Comparison of ENCODE assay signal across 20 cellular contexts in the genomic region with DNA sequence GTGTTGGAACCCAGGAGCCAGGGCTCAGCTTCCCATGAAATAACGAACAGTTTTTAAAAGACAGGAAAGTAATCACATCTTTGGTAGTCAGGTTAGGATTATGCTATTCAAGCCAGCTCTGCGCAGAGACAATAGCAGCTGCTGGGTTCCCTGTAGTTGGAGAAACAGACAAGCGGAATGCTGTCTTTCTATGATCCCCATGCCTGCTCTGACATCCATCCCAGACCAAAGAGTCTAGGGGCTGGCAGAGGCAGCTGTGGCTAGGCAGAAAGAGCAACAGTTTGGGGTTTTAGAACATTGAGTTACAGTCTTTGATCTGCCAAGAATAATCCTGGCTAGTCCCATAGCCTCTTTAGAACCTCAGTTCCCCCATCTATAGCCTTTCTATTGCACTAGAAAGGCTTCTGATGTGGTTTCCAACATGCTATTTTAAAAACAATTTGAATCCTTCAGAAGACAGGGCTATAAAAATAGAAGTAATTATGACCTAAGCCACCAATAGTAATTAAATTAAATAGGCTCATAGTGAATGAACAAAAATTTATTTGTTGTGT.
DNase-seq lines count a peak whose midpoint lies in the region; ATAC-seq and TF ChIP-seq lines count a peak whose summit lies in the region.
"Had no signal": no experiment of that assay in that cellular context is flagged by ENCODE, and none has a peak within 500 bp of the region (broad histone marks: within the 10 kb centered on the region; RNA-seq: fewer than 3 reads in every experiment).

No MANE protein-coding gene starts in this region.

- no peaks in the 10 kb centered on the region for H3K9me2 ChIP-seq in PC-3 (replicated peaks; ENCODE audit: low read length)
- H3K9me2 ChIP-seq: SK-N-SH had no signal

- H3K36me3 ChIP-seq in PC-3 (ENCODE audit: low read depth, low read length), result no peaks in the 10 kb centered on the region
- no peaks in the 10 kb centered on the region for H3K36me3 ChIP-seq in endodermal cell (ENCODE audit: control insufficient read depth, insufficient read depth, low read length)

- H3K4me2 ChIP-seq in PC-3 (ENCODE audit: low read length), result no peak overlapping the region
- H3K4me2 ChIP-seq: SK-N-SH had no signal

- H4K20me1 ChIP-seq in PC-3 (ENCODE audit: low read length), result no peaks in the 10 kb centered on the region

- BruUV-seq in PC-3 (replicated peaks; lab: Mats Ljungman, UMichigan), result no TSS peak

- H3K9me3 ChIP-seq in PC-3 (ENCODE audit: low read length), result no peaks in the 10 kb centered on the region
- no peaks in the 10 kb centered on the region for H3K9me3 ChIP-seq in endodermal cell (ENCODE audit: control insufficient read depth, low read length)
- H3K9me3 ChIP-seq: Caco-2, SK-N-SH had no signal

- no peak overlapping the region for H2AFZ ChIP-seq in PC-3 (ENCODE audit: low read length)
- H2AFZ ChIP-seq: GM23248 had no signal

- no peaks in the 10 kb centered on the region for H3K79me2 ChIP-seq in PC-3 (ENCODE audit: low read length)

- H3K4me3 ChIP-seq in PC-3 (ENCODE audit: low read length) (no peak overlapping the region), endodermal cell (ENCODE audit: low read length) (no peak overlapping the region)
- H3K4me3 ChIP-seq: GM23248 had no signal

- H3F3A ChIP-seq in PC-3 (ENCODE audit: low read length, unreplicated experiment), result no peaks in the 10 kb centered on the region

- H3K9me3 Mint-ChIP-seq in endodermal cell, result no peaks in the 10 kb centered on the region
- H3K9me3 Mint-ChIP-seq: CD4-positive, CD25-positive, alpha-beta regulatory T cell had no signal

- peak; percentile 14 for DNase-seq in NCI-H146 (lab: John Stamatoyannopoulos, UW)
- DNase-seq in NCI-H146 treated with DMSO at 0.1 percent for 48 hours (lab: John Stamatoyannopoulos, UW; ENCODE audit: unreplicated experiment), result no peak
- peak; percentile 1 for DNase-seq in PC-3
- peak; percentile 21 for DNase-seq in left kidney (ENCODE audit: low read depth, low spot score)
- no peak for DNase-seq in endodermal cell
- DNase-seq in erythroblast (lab: John Stamatoyannopoulos, UW), result no peak
- no peak for DNase-seq in LoVo (ENCODE audit: low spot score)
- DNase-seq in AG08395 (ENCODE audit: low spot score), result no peak
- DNase-seq: Caco-2; CD4-positive, CD25-positive, alpha-beta regulatory T cell; DMS153; GM23248; HCEC 1CT; NCI-H1417 treated with DMSO at 0.1 percent for 48 hours; NCI-H2029 treated with DMSO at 0.1 percent for 48 hours; NK-92 treated with Interleukin-12 subunit alpha and Interleukin-12 subunit beta, amount 100 ng/mL, for 24 hours; SHP77; SK-N-SH; T-helper 1 cell had no signal

- CTCF ChIA-PET in PC-3 (lab: Charles Lee), result no interaction called here

- intact Hi-C loops in PC-3 (cut with micrococcal nuclease), result no loop called here

- H3K9ac ChIP-seq in PC-3 (ENCODE audit: low read length) (no peak overlapping the region), endodermal cell (ENCODE audit: extremely low read depth, low read length, poor library complexity, severe bottlenecking) (no peak overlapping the region)
- H3K9ac ChIP-seq: GM23248, SK-N-SH had no signal

- H3K4me1 ChIP-seq in PC-3 (ENCODE audit: insufficient read depth, low read length) (peaks cover 22% of the 10 kb centered on the region), endodermal cell (ENCODE audit: control insufficient read depth, insufficient read depth, low read length) (no peaks in the 10 kb centered on the region)

- H3K27me3 ChIP-seq in PC-3 (ENCODE audit: low read length), result no peaks in the 10 kb centered on the region
- no peaks in the 10 kb centered on the region for H3K27me3 ChIP-seq in endodermal cell (ENCODE audit: control insufficient read depth, insufficient read depth, low read length, poor library complexity, severe bottlenecking)

- H3K27me3 Mint-ChIP-seq in endodermal cell (ENCODE audit: insufficient read depth), result peaks cover 2% of the 10 kb centered on the region

- TF ChIP-seq CTCF in PC-3 (conservative IDR thresholded peaks at IDR 0.05; ENCODE audit: low read depth, low read length) (no peak), endodermal cell (conservative IDR thresholded peaks at IDR 0.05) (no peak)

- POLR2A ChIA-PET in PC-3 (lab: Charles Lee; ENCODE audit: unreplicated experiment), result no interaction called here

- no peak for ATAC-seq in PC-3

- H3K4me1 Mint-ChIP-seq in endodermal cell, result peaks cover 10% of the 10 kb centered on the region
- H3K4me1 Mint-ChIP-seq: CD4-positive, CD25-positive, alpha-beta regulatory T cell had no signal

- 86 to 100% methylated on average over 1 to 3 of the region's 3 CpGs for WGBS in endodermal cell (ENCODE audit: insufficient coverage in 1 of 2, insufficient read length in 1 of 2), 2 experiments

- H3K27ac ChIP-seq in PC-3 (ENCODE audit: low read length) (no peak overlapping the region), endodermal cell (ENCODE audit: low read depth, low read length) (no peak overlapping the region)
- H3K27ac ChIP-seq: 22Rv1, GM23248 had no signal

- no peak overlapping the region for H3K27ac Mint-ChIP-seq in endodermal cell
- H3K27ac Mint-ChIP-seq: CD4-positive, CD25-positive, alpha-beta regulatory T cell had no signal

- no peak overlapping the region for H3K4me3 Mint-ChIP-seq in endodermal cell

- no peaks in the 10 kb centered on the region for H3K36me3 Mint-ChIP-seq in endodermal cell (ENCODE audit: low read depth)
- H3K36me3 Mint-ChIP-seq: CD4-positive, CD25-positive, alpha-beta regulatory T cell had no signal

- TF ChIP-seq POLR2A in erythroblast (IDR thresholded peaks at IDR 0.05; ENCODE audit: low read length), result no peak

Comparison
In these comparisons a context has a peak if more than half of its experiments do, and no peak if none do; other contexts are left out.
1. DNase-seq: peak in NCI-H146 (single experiment), PC-3 (single experiment) and left kidney (single experiment); none in NCI-H146 treated with DMSO at 0.1 percent for 48 hours (single experiment), endodermal cell (single experiment), erythroblast (0 of 2), LoVo (single experiment) and AG08395 (single experiment).